Comparison of ENCODE assay signal across 7 cellular contexts in the genomic region with DNA sequence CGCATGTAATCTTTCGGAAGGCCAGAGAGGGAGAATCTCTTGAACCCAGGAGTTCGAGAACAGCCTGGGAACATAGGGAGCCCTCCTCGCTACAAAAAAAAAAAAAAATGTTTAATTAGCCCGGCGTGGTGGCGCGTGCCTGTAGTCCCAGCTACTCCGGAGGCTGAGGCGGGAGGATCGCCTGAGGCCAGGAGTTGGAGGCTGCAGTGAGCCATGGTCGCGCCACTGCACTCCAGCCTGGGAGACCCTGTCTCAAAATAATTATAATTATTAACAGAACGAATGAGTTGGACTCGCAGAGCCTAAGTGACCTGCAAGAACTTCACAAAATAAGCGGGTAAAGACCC. TPM values are rescaled to one million over a fixed set of nuclear protein-coding genes. Genes with fewer than 3 reads are reported as not detected.
DNase-seq lines count a peak whose midpoint lies in the region; ATAC-seq and TF ChIP-seq lines count a peak whose summit lies in the region.

No MANE protein-coding gene starts in this region.

- H3K27me3 ChIP-seq in HCT116 (ENCODE audit: insufficient read depth, low read length), result no peaks in the 10 kb centered on the region
- H3K27me3 ChIP-seq in iPS DF 6.9 (ENCODE audit: control insufficient read depth, insufficient read depth, low read length), result no peaks in the 10 kb centered on the region

- no peaks in the 10 kb centered on the region for H3K27me3 Mint-ChIP-seq in activated B cell treated with CpG ODN at 0.5 μM for 24 hours
- no peaks in the 10 kb centered on the region for H3K27me3 Mint-ChIP-seq in stimulated activated memory B cell treated with anti-CD40 and anti-IgM and Interleukin-4, amounts not matched to agents 10 μg/mL and 1 μg/mL and 100 μg/mL, for 72 hours

- H3K4me3 Mint-ChIP-seq in activated B cell treated with CpG ODN at 0.5 μM for 24 hours, result peak overlapping the region; percentile 92
- H3K4me3 Mint-ChIP-seq in stimulated activated memory B cell treated with anti-CD40 and anti-IgM and Interleukin-4, amounts not matched to agents 10 μg/mL and 1 μg/mL and 100 μg/mL, for 72 hours, result peak overlapping the region; percentile 96

- H3K36me3 ChIP-seq in HCT116 (ENCODE audit: control insufficient read depth in 1 of 2, insufficient read depth in 2 of 2, low read length in 2 of 2), result peaks cover 21 to 24% of the 10 kb centered on the region in 2 experiments
- H3K36me3 ChIP-seq in iPS DF 6.9 (ENCODE audit: control insufficient read depth, insufficient read depth, low read length), result peaks cover 2% of the 10 kb centered on the region; the same call in 1 of the 2 replicates

- H3K27ac ChIP-seq in HCT116 (ENCODE audit: low read depth, low read length) (peak overlapping the region; percentile 84), iPS DF 6.9 (ENCODE audit: low read length) (no peak overlapping the region)

- peaks cover 3 to 21% of the 10 kb centered on the region in 2 experiments; a peak in 3 of 4 replicates for H3K4me1 ChIP-seq in HCT116 (ENCODE audit: control insufficient read depth in 1 of 2, insufficient read depth in 2 of 2, low read length in 2 of 2)
- no peaks in the 10 kb centered on the region for H3K4me1 ChIP-seq in iPS DF 6.9 (ENCODE audit: control insufficient read depth, insufficient read depth, low read length)

- H4K20me1 ChIP-seq in HCT116 (ENCODE audit: insufficient read depth), result no peaks in the 10 kb centered on the region

- H3K9me3 ChIP-seq in HCT116 (ENCODE audit: control insufficient read depth in 1 of 2, insufficient read depth in 1 of 2, low read depth in 1 of 2, low read length in 2 of 2) (no peaks in the 10 kb centered on the region), iPS DF 6.9 (ENCODE audit: control insufficient read depth, insufficient read depth, low read length) (no peaks in the 10 kb centered on the region)

- H2AFZ ChIP-seq in HCT116 (ENCODE audit: low read depth, low read length, poor library complexity, severe bottlenecking), result no peak overlapping the region

- no peak for TF ChIP-seq RAD21 in HCT116 (IDR thresholded peaks at IDR 0.05; ENCODE audit: low read depth)

- no peak for TF ChIP-seq POLR2A in HCT116 (IDR thresholded peaks at IDR 0.05; ENCODE audit: borderline replicate concordance, extremely low read depth, insufficient read depth, insufficient read length)

- ATAC-seq in HCT116, result peak; percentile 9; the same call in 1 of the 2 replicates
- no peak for ATAC-seq in activated B cell treated with CpG ODN at 0.5 μM for 24 hours (ENCODE audit: low read depth)
- ATAC-seq in stimulated activated memory B cell treated with anti-CD40 and anti-IgM and Interleukin-4, amounts not matched to agents 10 μg/mL and 1 μg/mL and 100 μg/mL, for 72 hours, result no peak
- no peak for ATAC-seq in GM19324 (IDR thresholded peaks at IDR 0.05; ENCODE audit: low FRiP score, unreplicated experiment)
- ATAC-seq in GM18861 (IDR thresholded peaks at IDR 0.05; ENCODE audit: unreplicated experiment), result no peak

- H3K36me3 Mint-ChIP-seq in activated B cell treated with CpG ODN at 0.5 μM for 24 hours (ENCODE audit: low read depth), result peaks cover 23% of the 10 kb centered on the region
- H3K36me3 Mint-ChIP-seq in stimulated activated memory B cell treated with anti-CD40 and anti-IgM and Interleukin-4, amounts not matched to agents 10 μg/mL and 1 μg/mL and 100 μg/mL, for 72 hours, result no peaks in the 10 kb centered on the region

- no peak for DNase-seq in HCT116 (ENCODE audit: low read depth, low spot score)
- DNase-seq in activated B cell treated with CpG ODN at 0.5 μM for 24 hours, result no peak
- DNase-seq in iPS DF 6.9 (ENCODE audit: low read depth, low spot score), result no peak
- no peak for DNase-seq in DMS79 (lab: John Stamatoyannopoulos, UW)

- H3K9me3 Mint-ChIP-seq in activated B cell treated with CpG ODN at 0.5 μM for 24 hours, result no peaks in the 10 kb centered on the region
- no peaks in the 10 kb centered on the region for H3K9me3 Mint-ChIP-seq in stimulated activated memory B cell treated with anti-CD40 and anti-IgM and Interleukin-4, amounts not matched to agents 10 μg/mL and 1 μg/mL and 100 μg/mL, for 72 hours

- intact Hi-C loops in HCT116 (cut with micrococcal nuclease), result no loop called here
- intact Hi-C loops in activated B cell treated with CpG ODN at 0.5 μM for 24 hours (cut with micrococcal nuclease), result loop anchor here (5.0 kb wide), 1 partner anchor 498 kb away; the partner anchor contains the start of gene BORCS7

- H3K4me3 ChIP-seq in HCT116 (replicated peaks in 1 of 2; ENCODE audit: low read depth in 1 of 2, low read length in 2 of 2) (peak overlapping the region; percentile 87 to 89), iPS DF 6.9 (ENCODE audit: low read length) (peak overlapping the region; percentile 85)

- RAD21 ChIA-PET in HCT116 (lab: Charles Lee; ENCODE audit: low non-redundant PET in 1 of 2, low total read pairs in 2 of 2, uncharacterized antibody in 2 of 2, unreplicated experiment in 2 of 2), result interaction anchor here in 1 of 2 experiments (0.7 kb wide), 1 partner anchor 142 kb away, joined by 4 read pairs; no protein-coding TSS in a partner anchor

- no CpG with 5 or more reads among the region's 16 CpGs for WGBS in iPS DF 6.9 (ENCODE audit: insufficient coverage, insufficient read length)

- H3K9ac ChIP-seq in HCT116 (ENCODE audit: low read length), result peak overlapping the region; percentile 94

- H3K4me2 ChIP-seq in HCT116 (ENCODE audit: low read length), result peak overlapping the region; percentile 83

- peaks cover 33% of the 10 kb centered on the region for H3K79me2 ChIP-seq in HCT116 (ENCODE audit: insufficient read depth, low read length)

- CTCF ChIA-PET in HCT116 (lab: Charles Lee), result interaction anchor here (1.4 kb wide), 1 partner anchor 111 kb away, joined by 5 read pairs; no protein-coding TSS in a partner anchor
- CTCF ChIA-PET in activated B cell treated with CpG ODN at 0.5 μM for 24 hours (lab: Charles Lee), result interaction anchor here (1.8 kb wide), 1 partner anchor 16 kb away, joined by 4 read pairs; no protein-coding TSS in a partner anchor

- H3K4me1 Mint-ChIP-seq in activated B cell treated with CpG ODN at 0.5 μM for 24 hours, result peaks cover 10% of the 10 kb centered on the region
- H3K4me1 Mint-ChIP-seq in stimulated activated memory B cell treated with anti-CD40 and anti-IgM and Interleukin-4, amounts not matched to agents 10 μg/mL and 1 μg/mL and 100 μg/mL, for 72 hours, result no peaks in the 10 kb centered on the region

- no peak for TF ChIP-seq CTCF in HCT116 (IDR thresholded peaks at IDR 0.05 in 2 of 3, conservative IDR thresholded peaks at IDR 0.05 in 1 of 3; ENCODE audit: borderline replicate concordance in 1 of 3, insufficient read depth in 1 of 3, low read depth in 2 of 3, low read length in 2 of 3)
- TF ChIP-seq CTCF in activated B cell treated with CpG ODN at 0.5 μM for 24 hours (IDR thresholded peaks at IDR 0.05), result no peak

- no TSS peak for BruUV-seq in HCT116 (replicated peaks; lab: Mats Ljungman, UMichigan)

- POLR2A ChIA-PET in HCT116 (lab: Charles Lee) (interaction anchor here (1.4 kb wide), 1 partner anchor 19 kb away, joined by 4 read pairs; no protein-coding TSS in a partner anchor), activated B cell treated with CpG ODN at 0.5 μM for 24 hours (lab: Charles Lee) (interaction anchor here (0.9 to 2.5 kb wide), 3 partner anchors 17 to 45 kb away, joined by 6 to 26 read pairs (median 14); partner anchors contain the start of genes ATP5MK, PDCD11 and TAF5)

- no peaks in the 10 kb centered on the region for H3K9me2 ChIP-seq in HCT116 (ENCODE audit: insufficient read depth)

- H3K27ac Mint-ChIP-seq in activated B cell treated with CpG ODN at 0.5 μM for 24 hours, result peak overlapping the region; percentile 41
- H3K27ac Mint-ChIP-seq in stimulated activated memory B cell treated with anti-CD40 and anti-IgM and Interleukin-4, amounts not matched to agents 10 μg/mL and 1 μg/mL and 100 μg/mL, for 72 hours, result peak overlapping the region; percentile 90

TF ChIP-seq in HCT116, 20 proteins besides CTCF, POLR2A, EP300 and RAD21 (continues in another document):
- TF ChIP-seq YY1 (IDR thresholded peaks at IDR 0.05; ENCODE audit: extremely low read depth, insufficient replicate concordance, low read depth, low read length) (no peak), EZH2phosphoT487 (IDR thresholded peaks at IDR 0.05; ENCODE audit: borderline replicate concordance) (no peak), JUND (IDR thresholded peaks at IDR 0.05) (no peak), ZNF274 (IDR thresholded peaks at IDR 0.05; ENCODE audit: low read depth, low read length) (no peak), SP1 (IDR thresholded peaks at IDR 0.05; ENCODE audit: low read depth) (no peak), MAX (IDR thresholded peaks at IDR 0.05) (no peak; the same call in 1 of the 2 replicates), EZH2 (IDR thresholded peaks at IDR 0.05) (no peak), SIN3A (IDR thresholded peaks at IDR 0.05; ENCODE audit: low read depth) (no peak)
- TF ChIP-seq, protein P1, sequence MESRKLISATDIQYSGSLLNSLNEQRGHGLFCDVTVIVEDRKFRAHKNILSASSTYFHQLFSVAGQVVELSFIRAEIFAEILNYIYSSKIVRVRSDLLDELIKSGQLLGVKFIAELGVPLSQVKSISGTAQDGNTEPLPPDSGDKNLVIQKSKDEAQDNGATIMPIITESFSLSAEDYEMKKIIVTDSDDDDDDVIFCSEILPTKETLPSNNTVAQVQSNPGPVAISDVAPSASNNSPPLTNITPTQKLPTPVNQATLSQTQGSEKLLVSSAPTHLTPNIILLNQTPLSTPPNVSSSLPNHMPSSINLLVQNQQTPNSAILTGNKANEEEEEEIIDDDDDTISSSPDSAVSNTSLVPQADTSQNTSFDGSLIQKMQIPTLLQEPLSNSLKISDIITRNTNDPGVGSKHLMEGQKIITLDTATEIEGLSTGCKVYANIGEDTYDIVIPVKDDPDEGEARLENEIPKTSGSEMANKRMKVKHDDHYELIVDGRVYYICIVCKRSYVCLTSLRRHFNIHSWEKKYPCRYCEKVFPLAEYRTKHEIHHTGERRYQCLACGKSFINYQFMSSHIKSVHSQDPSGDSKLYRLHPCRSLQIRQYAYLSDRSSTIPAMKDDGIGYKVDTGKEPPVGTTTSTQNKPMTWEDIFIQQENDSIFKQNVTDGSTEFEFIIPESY (IDR thresholded peaks at IDR 0.05; ENCODE audit: extremely low read depth, insufficient replicate concordance, low read length), result no peak

RNA-seq across cellular contexts. Expression of gene PCGF6, which starts 0.8 kb away (rescaled TPM):
- total RNA-seq in HCT116 (2021; ENCODE audit: unreplicated experiment) (24.7 TPM), activated B cell treated with CpG ODN at 0.5 μM for 24 hours (7.3 and 7.6 TPM in 2 replicates)
- polyA plus RNA-seq in HCT116 (2012), result 8.4 and 12.5 TPM in 2 replicates

RNA-seq across cellular contexts. Expression of gene TAF5, which starts 17.6 kb away (rescaled TPM):
- total RNA-seq in HCT116 (2021; ENCODE audit: unreplicated experiment), result 9.2 TPM
- 2.6 and 3.8 TPM in 2 replicates for polyA plus RNA-seq in HCT116 (2012)
- 3.6 and 3.8 TPM in 2 replicates for total RNA-seq in activated B cell treated with CpG ODN at 0.5 μM for 24 hours

RNA-seq across cellular contexts. Expression of gene ATP5MK, which starts 46.1 kb away (rescaled TPM):
- total RNA-seq in HCT116 (2021; ENCODE audit: unreplicated experiment) (556 TPM), activated B cell treated with CpG ODN at 0.5 μM for 24 hours (208 and 223 TPM in 2 replicates)
- 212 and 372 TPM in 2 replicates for polyA plus RNA-seq in HCT116 (2012)

RNA-seq across cellular contexts. Expression of gene PDCD11, which starts 46.3 kb away (rescaled TPM):
- 106 TPM for total RNA-seq in HCT116 (2021; ENCODE audit: unreplicated experiment)
- 74.1 and 75.4 TPM in 2 replicates for polyA plus RNA-seq in HCT116 (2012)
- 65.4 and 66.0 TPM in 2 replicates for total RNA-seq in activated B cell treated with CpG ODN at 0.5 μM for 24 hours
